8 cellular contexts compared by ENCODE assay signal in the genomic region with DNA sequence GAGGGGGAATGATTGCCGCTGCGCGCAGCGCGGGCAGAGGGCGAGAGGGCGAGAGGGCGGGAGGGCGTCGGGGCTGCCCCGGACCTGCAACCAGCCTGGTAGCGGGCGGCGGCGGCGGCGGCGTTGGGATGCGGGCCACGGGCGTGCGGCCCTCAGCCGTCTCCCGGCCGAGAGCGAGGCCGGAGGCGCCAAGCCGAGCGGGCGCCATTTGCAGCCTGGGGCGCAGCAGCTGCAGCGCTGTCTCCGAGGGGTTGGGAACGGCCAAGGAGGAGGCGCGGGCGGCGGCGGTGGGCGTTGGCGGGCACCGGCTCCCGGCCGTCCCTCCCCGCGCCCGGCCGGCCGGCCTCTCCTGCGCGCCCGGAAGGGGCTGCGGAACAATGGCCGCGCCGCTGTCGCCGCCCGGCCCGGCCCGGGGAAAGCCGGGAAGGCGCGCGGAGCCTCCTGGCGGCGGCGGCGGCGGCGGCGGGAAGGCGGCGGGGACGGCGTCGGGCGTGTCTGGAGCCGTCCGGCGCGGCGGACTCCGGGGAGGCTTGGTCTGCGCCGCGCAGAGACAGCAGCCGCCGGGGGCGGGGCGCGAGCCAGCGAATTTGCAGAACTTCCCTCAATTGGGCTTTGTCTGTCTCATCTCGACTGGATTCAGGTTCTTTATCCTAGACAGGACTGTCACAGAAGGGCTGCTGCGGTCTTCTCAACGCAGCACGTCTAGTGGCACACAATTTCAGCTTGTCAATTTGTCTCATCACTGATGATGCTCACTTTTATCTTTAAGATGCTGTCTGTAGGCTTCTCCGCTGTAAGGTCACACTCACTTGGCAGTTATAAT. TPM values are rescaled to one million over a fixed set of nuclear protein-coding genes. Genes with fewer than 3 reads are reported as not detected.
A peak's percentile ranks its signal among the peaks of the same experiment; 100 is the strongest.
DNase-seq lines count a peak whose midpoint lies in the region; ATAC-seq and TF ChIP-seq lines count a peak whose summit lies in the region.

No MANE protein-coding gene starts in this region.

- peak overlapping the region; percentile 92 for H3K4me3 Mint-ChIP-seq in endothelial cell (ENCODE audit: unreplicated experiment)
- peak overlapping the region; percentile 80 for H3K4me3 Mint-ChIP-seq in stimulated activated memory B cell treated with anti-CD40 and anti-IgM and Interleukin-4, amounts not matched to agents 10 μg/mL and 1 μg/mL and 100 μg/mL, for 72 hours

- peaks cover 10% of the 10 kb centered on the region for H3F3A ChIP-seq in GM23248 (ENCODE audit: insufficient read depth)

- no peaks in the 10 kb centered on the region for H3K27me3 ChIP-seq in GM23248 (replicated peaks; ENCODE audit: insufficient read depth)

- H4K20me1 ChIP-seq in GM23248 (ENCODE audit: insufficient read depth): no peaks in the 10 kb centered on the region

- DNase-seq in COLO829 (ENCODE audit: low spot score): peak; percentile 57
- DNase-seq in GM23248: peak; percentile 86
- DNase-seq in NCI-H2081 treated with DMSO at 0.1 percent for 48 hours (lab: John Stamatoyannopoulos, UW): peak; percentile 16
- DNase-seq in endothelial cell (ENCODE audit: low spot score): peak; percentile 71
- peak; percentile 62 for DNase-seq in medulla oblongata (ENCODE audit: extremely low spot score)

- 2% methylated on average over 51 to 65 of the region's 99 CpGs for WGBS in GM23248 (ENCODE audit: low coverage in 1 of 2, low lambda C conversion rate in 2 of 2, missing lambda C conversion rate in 2 of 2), 2 experiments

- no peaks in the 10 kb centered on the region for H3K9me2 ChIP-seq in GM23248 (ENCODE audit: insufficient read depth)

- H3K27me3 Mint-ChIP-seq in endothelial cell (ENCODE audit: unreplicated experiment): peaks cover 12% of the 10 kb centered on the region
- peaks cover 44% of the 10 kb centered on the region for H3K27me3 Mint-ChIP-seq in stimulated activated memory B cell treated with anti-CD40 and anti-IgM and Interleukin-4, amounts not matched to agents 10 μg/mL and 1 μg/mL and 100 μg/mL, for 72 hours

- peak overlapping the region; percentile 97 for H2AFZ ChIP-seq in GM23248

- TF ChIP-seq CTCF in WI38 (IDR thresholded peaks at IDR 0.05; ENCODE audit: low read depth, low read length): no peak
- no peak for TF ChIP-seq CTCF in endothelial cell (IDR thresholded peaks at IDR 0.05; ENCODE audit: unreplicated experiment)

- no peaks in the 10 kb centered on the region for H3K36me3 Mint-ChIP-seq in endothelial cell (ENCODE audit: low read depth, unreplicated experiment)
- no peaks in the 10 kb centered on the region for H3K36me3 Mint-ChIP-seq in stimulated activated memory B cell treated with anti-CD40 and anti-IgM and Interleukin-4, amounts not matched to agents 10 μg/mL and 1 μg/mL and 100 μg/mL, for 72 hours

- ATAC-seq in stimulated activated memory B cell treated with anti-CD40 and anti-IgM and Interleukin-4, amounts not matched to agents 10 μg/mL and 1 μg/mL and 100 μg/mL, for 72 hours: peak; percentile 85
- ATAC-seq in GM21825 (IDR thresholded peaks at IDR 0.05; ENCODE audit: unreplicated experiment): no peak

- H3K4me1 ChIP-seq in GM23248 (ENCODE audit: insufficient read depth): no peaks in the 10 kb centered on the region

- H3K27ac ChIP-seq in GM23248: peak overlapping the region; percentile 54

- peak overlapping the region; percentile 92 for H3K27ac Mint-ChIP-seq in endothelial cell (ENCODE audit: unreplicated experiment)
- H3K27ac Mint-ChIP-seq in stimulated activated memory B cell treated with anti-CD40 and anti-IgM and Interleukin-4, amounts not matched to agents 10 μg/mL and 1 μg/mL and 100 μg/mL, for 72 hours: peak overlapping the region; percentile 42

- H3K9me3 Mint-ChIP-seq in endothelial cell (ENCODE audit: unreplicated experiment): no peaks in the 10 kb centered on the region
- no peaks in the 10 kb centered on the region for H3K9me3 Mint-ChIP-seq in stimulated activated memory B cell treated with anti-CD40 and anti-IgM and Interleukin-4, amounts not matched to agents 10 μg/mL and 1 μg/mL and 100 μg/mL, for 72 hours

- H3K9me3 ChIP-seq in GM23248 (ENCODE audit: low read depth): no peaks in the 10 kb centered on the region

- in situ Hi-C loops in GM23248 (cut with MboI): no loop called here

- H3K4me1 Mint-ChIP-seq in endothelial cell (ENCODE audit: unreplicated experiment): peaks cover 34% of the 10 kb centered on the region
- H3K4me1 Mint-ChIP-seq in stimulated activated memory B cell treated with anti-CD40 and anti-IgM and Interleukin-4, amounts not matched to agents 10 μg/mL and 1 μg/mL and 100 μg/mL, for 72 hours: peaks cover 6% of the 10 kb centered on the region

- H3K4me3 ChIP-seq in GM23248 (peak overlapping the region; percentile 77), WI38 (ENCODE audit: low read depth, low read length) (peak overlapping the region; percentile 58)

- H3K4me2 ChIP-seq in GM23248 (ENCODE audit: unreplicated experiment): peak overlapping the region; percentile 85

- no peaks in the 10 kb centered on the region for H3K36me3 ChIP-seq in GM23248 (ENCODE audit: low read depth)

- no peaks in the 10 kb centered on the region for H3K79me2 ChIP-seq in GM23248 (ENCODE audit: insufficient read depth)

- H3K9ac ChIP-seq in GM23248: peak overlapping the region; percentile 83

RNA-seq across cellular contexts. Expression of gene ZBTB8B, which starts 35.7 kb away (rescaled TPM):
- total RNA-seq in GM23248 (2014; rRNA removed; shearing (Covaris generic)): not detected in 2 replicates
- polyA plus RNA-seq in GM23248 (2016; fragmentation: Nextera tagmentation; extraction: Ambion mirVana): not detected in 2 replicates
- 0.92 TPM for total RNA-seq in endothelial cell (ENCODE audit: unreplicated experiment)

RNA-seq across cellular contexts. Expression of gene ZBTB8A, which starts 38.6 kb away (rescaled TPM):
- total RNA-seq in GM23248 (2014; rRNA removed; shearing (Covaris generic)): 5.3 and 5.6 TPM in 2 replicates
- 6.8 and 8.5 TPM in 2 replicates for polyA plus RNA-seq in GM23248 (2016; fragmentation: Nextera tagmentation; extraction: Ambion mirVana)
- total RNA-seq in endothelial cell (ENCODE audit: unreplicated experiment): 17.4 TPM

Comparison
In these comparisons a context has a peak if more than half of its experiments do, and no peak if none do; other contexts are left out.
1. DNase-seq: peak in every context shown above with its lines; median percentile 86 in GM23248; 71 in endothelial cell; 62 in medulla oblongata; 57 in COLO829; 16 in NCI-H2081 treated with DMSO at 0.1 percent for 48 hours.